In genomic region chr6:149032599-149033405, GRCh38 we compare ENCODE assay signal across 8 cellular contexts.
DNase-seq lines count a peak whose midpoint lies in the region; ATAC-seq and TF ChIP-seq lines count a peak whose summit lies in the region.

No MANE protein-coding gene starts in this region.

- DNase-seq in EL (peak; percentile 95), HK-2 (ENCODE audit: unreplicated experiment) (peak; percentile 69), foreskin keratinocyte (peak in 1 of 2 donors; percentile 60), NCI-H1436 (lab: John Stamatoyannopoulos, UW) (no peak), OCI-M2 (lab: John Stamatoyannopoulos, UW; ENCODE audit: unreplicated experiment) (no peak)
- DNase-seq in activated CD8-positive, alpha-beta memory T cell treated with anti-CD3 and anti-CD28 coated beads, Interleukin-2, amount 50 U/mL, for 4 hours: peak; percentile 34
- DNase-seq in stimulated activated CD4-positive, alpha-beta T cell treated with anti-CD3 and anti-CD28 coated beads, TNF-alpha, amount 100 ng/mL, for 48 hours (ENCODE audit: low read depth in 3 of 3): peak; percentile 45 to 61 (median 47)

- ATAC-seq in GM21526 (IDR thresholded peaks at IDR 0.05; ENCODE audit: low FRiP score, unreplicated experiment) (peak; percentile 71), foreskin keratinocyte (peak; percentile 70)

- no peaks in the 10 kb centered on the region for H3K27me3 ChIP-seq in foreskin keratinocyte

- no peak overlapping the region for H3K27ac ChIP-seq in foreskin keratinocyte

- no peaks in the 10 kb centered on the region for H3K4me1 ChIP-seq in foreskin keratinocyte

- no peak for TF ChIP-seq CTCF in foreskin keratinocyte (conservative IDR thresholded peaks at IDR 0.05)

Comparison
In these comparisons a context has a peak if more than half of its experiments do, and no peak if none do; other contexts are left out.
1. DNase-seq: peak in EL (single experiment), HK-2 (single experiment), activated CD8-positive, alpha-beta memory T cell treated with anti-CD3 and anti-CD28 coated beads, Interleukin-2, amount 50 U/mL, for 4 hours (single experiment) and stimulated activated CD4-positive, alpha-beta T cell treated with anti-CD3 and anti-CD28 coated beads, TNF-alpha, amount 100 ng/mL, for 48 hours (3 of 3); none in NCI-H1436 (single experiment) and OCI-M2 (single experiment).